In genomic region chr1:236063551-236063918, GRCh38 we compare ENCODE assay signal across 9 cellular contexts. TPM values are rescaled to one million over a fixed set of nuclear protein-coding genes. Genes with fewer than 3 reads are reported as not detected.
DNase-seq lines count a peak whose midpoint lies in the region; ATAC-seq and TF ChIP-seq lines count a peak whose summit lies in the region.
"Had no signal": no experiment of that assay in that cellular context is flagged by ENCODE, and none has a peak within 500 bp of the region (broad histone marks: within the 10 kb centered on the region; RNA-seq: fewer than 3 reads in every experiment).

No MANE protein-coding gene starts in this region.

- no TSS peak for BruUV-seq in MCF 10A (replicated peaks; lab: Mats Ljungman, UMichigan)

- CTCF ChIA-PET in MCF 10A (lab: Yijun Ruan, JAX) = interaction anchor here (0.6 kb wide), 1 partner anchor 732 kb away, joined by 3 read pairs; no protein-coding TSS in a partner anchor

- TF ChIP-seq CTCF in breast epithelium (IDR thresholded peaks at IDR 0.05) = no peak
- TF ChIP-seq CTCF in MCF 10A (IDR thresholded peaks at IDR 0.05; ENCODE audit: unreplicated experiment) = no peak
- TF ChIP-seq CTCF in dorsolateral prefrontal cortex (IDR thresholded peaks at IDR 0.05 in 54 of 56, conservative IDR thresholded peaks at IDR 0.05 in 2 of 56; ENCODE audit: low read depth in 1 of 56, partially characterized antibody in 56 of 56) = no peak
- no peak for TF ChIP-seq CTCF in upper lobe of left lung (IDR thresholded peaks at IDR 0.05)

- no peak for TF ChIP-seq EP300 in upper lobe of left lung (IDR thresholded peaks at IDR 0.05)

- peak overlapping the region; percentile 88 for H3K9ac ChIP-seq in muscle layer of colon (ENCODE audit: low read length)

- WGBS in upper lobe of left lung, 2 donors = 58 to 67% methylated on average over 5 to 6 of the region's 6 CpGs

- H3K4me3 ChIP-seq in breast epithelium = peak overlapping the region; percentile 75 to 98 (median 95)
- peak overlapping the region; percentile 38 to 80 (median 63) for H3K4me3 ChIP-seq in dorsolateral prefrontal cortex
- peak overlapping the region; percentile 92 to 95 for H3K4me3 ChIP-seq in muscle layer of colon (ENCODE audit: low read depth in 1 of 2, low read length in 2 of 2)
- H3K4me3 ChIP-seq in upper lobe of left lung = peak overlapping the region; percentile 45 to 75 (median 74)

- TF ChIP-seq POLR2A in breast epithelium (IDR thresholded peaks at IDR 0.05) (no peak), upper lobe of left lung (IDR thresholded peaks at IDR 0.05) (no peak)

- H3K36me3 Mint-ChIP-seq in MCF 10A (ENCODE audit: insufficient read depth, unreplicated experiment) = no peaks in the 10 kb centered on the region

- no peaks in the 10 kb centered on the region for H3K36me3 ChIP-seq in breast epithelium
- H3K36me3 ChIP-seq in muscle layer of colon (ENCODE audit: insufficient read depth, low read length) = peaks cover 11% of the 10 kb centered on the region
- H3K36me3 ChIP-seq in upper lobe of left lung = no peaks in the 10 kb centered on the region

- ATAC-seq in upper lobe of left lung (ENCODE audit: low FRiP score in 2 of 2) = no peak
- ATAC-seq in GM18519 (IDR thresholded peaks at IDR 0.05; ENCODE audit: low FRiP score, unreplicated experiment) = no peak
- ATAC-seq in GM18867 (IDR thresholded peaks at IDR 0.05; ENCODE audit: unreplicated experiment) = no peak

- peak overlapping the region; percentile 83 to 97 for H3K27ac ChIP-seq in breast epithelium
- peak overlapping the region in 32 of 59 donors; percentile 10 to 91 (median 74) for H3K27ac ChIP-seq in dorsolateral prefrontal cortex
- peak overlapping the region; percentile 98 for H3K27ac ChIP-seq in muscle layer of colon (ENCODE audit: low read depth, low read length)
- H3K27ac ChIP-seq in upper lobe of left lung = peak overlapping the region; percentile 87 to 94 (median 92)

- H3K4me1 ChIP-seq in breast epithelium = no peaks in the 10 kb centered on the region
- peaks cover 48% of the 10 kb centered on the region for H3K4me1 ChIP-seq in muscle layer of colon (ENCODE audit: insufficient read depth, low read length)
- H3K4me1 ChIP-seq in upper lobe of left lung = peaks cover 7 to 28% (median 20%) of the 10 kb centered on the region in 4 donors

- intact Hi-C loops in breast epithelium (cut with DNase I; ENCODE audit: low total_unique reads) = no loop called here
- intact Hi-C loops in MCF 10A (cut with micrococcal nuclease) = no loop called here
- intact Hi-C loops in dorsolateral prefrontal cortex (cut with DNase I) = no loop called here

- no peaks in the 10 kb centered on the region for H3K27me3 Mint-ChIP-seq in MCF 10A (ENCODE audit: insufficient read depth, unreplicated experiment)

- H3K9me3 ChIP-seq in breast epithelium (no peaks in the 10 kb centered on the region), muscle layer of colon (ENCODE audit: low read length) (no peaks in the 10 kb centered on the region), upper lobe of left lung (no peaks in the 10 kb centered on the region)

- H3K4me3 Mint-ChIP-seq in MCF 10A (ENCODE audit: unreplicated experiment) = no peak overlapping the region

- H3K4me1 Mint-ChIP-seq in MCF 10A (ENCODE audit: insufficient read depth, unreplicated experiment) = peaks cover 6% of the 10 kb centered on the region

- H3K27me3 ChIP-seq in breast epithelium = no peaks in the 10 kb centered on the region
- peaks cover 0 to 79% (median 28%) of the 10 kb centered on the region in 45 donors for H3K27me3 ChIP-seq in dorsolateral prefrontal cortex
- H3K27me3 ChIP-seq in muscle layer of colon (ENCODE audit: control insufficient read depth in 1 of 2, insufficient read depth in 2 of 2, low read length in 2 of 2) = no peaks in the 10 kb centered on the region
- H3K27me3 ChIP-seq in upper lobe of left lung = peaks cover 0 to 20% (median 9%) of the 10 kb centered on the region in 4 donors

- no peaks in the 10 kb centered on the region for H3K9me3 Mint-ChIP-seq in MCF 10A (ENCODE audit: unreplicated experiment)

- no peak overlapping the region for H3K27ac Mint-ChIP-seq in MCF 10A (ENCODE audit: low read depth, unreplicated experiment)

- POLR2A ChIA-PET in MCF 10A (lab: Yijun Ruan, JAX) = no interaction called here

- DNase-seq in breast epithelium (ENCODE audit: low spot score in 2 of 2) (no peak), MCF 10A (ENCODE audit: unreplicated experiment) (no peak), dorsolateral prefrontal cortex (no peak), upper lobe of left lung (no peak), HT-29 (ENCODE audit: low spot score) (no peak)
- DNase-seq: amniotic stem cell had no signal

RNA-seq across cellular contexts. Expression of gene NID1, which starts 1.4 kb away (rescaled TPM):
- total RNA-seq in breast epithelium (100 to 1,000 TPM in 2 of 3 donors, 10 to 100 TPM in 1; 60.3 to 288 (median 154) TPM), MCF 10A (2022) (0.10 and 0.16 TPM in 2 replicates), dorsolateral prefrontal cortex (10 to 100 TPM in 19 of 120 experiments, 1 to 10 TPM in 101; 2.7 to 23.3 (median 5.6) TPM), upper lobe of left lung (10 to 100 TPM; 26.8 to 81.1 (median 46.1) TPM)
- total RNA-seq in HT-29 (2014; rRNA removed; shearing (Covaris generic)) = not detected in 2 replicates
